Comparison of ENCODE assay signal across 24 cellular contexts in genomic region chr7:92799446-92800211, GRCh38. TPM values are rescaled to one million over a fixed set of nuclear protein-coding genes. Genes with fewer than 3 reads are reported as not detected.
A peak's percentile ranks its signal among the peaks of the same experiment; 100 is the strongest.
DNase-seq lines count a peak whose midpoint lies in the region; ATAC-seq, FAIRE-seq and TF ChIP-seq lines count a peak whose summit lies in the region.
"Had no signal": no experiment of that assay in that cellular context is flagged by ENCODE, and none has a peak within 500 bp of the region (broad histone marks: within the 10 kb centered on the region; RNA-seq: fewer than 3 reads in every experiment).

No MANE protein-coding gene starts in this region.

- intact Hi-C loops in left ventricle myocardium superior (cut with micrococcal nuclease) (no loop called here), Right ventricle myocardium inferior (cut with DNase I) (no loop called here), IMR-90 (cut with micrococcal nuclease) (no loop called here), tibial artery (cut with DNase I; ENCODE audit: low total_unique reads) (no loop called here), PC-3 (cut with micrococcal nuclease) (no loop called here)

- no peak overlapping the region for H3K9ac ChIP-seq in IMR-90 (ENCODE audit: low read depth, low read length)
- no peak overlapping the region for H3K9ac ChIP-seq in PC-3 (ENCODE audit: low read length)
- H3K9ac ChIP-seq: neural progenitor cell had no signal

- H3K9me2 ChIP-seq in PC-3 (replicated peaks; ENCODE audit: low read length): no peaks in the 10 kb centered on the region

- H3K9me1 ChIP-seq in IMR-90 (ENCODE audit: insufficient read depth, low read length): peaks cover 27% of the 10 kb centered on the region

- H3K18ac ChIP-seq in IMR-90 (ENCODE audit: low read depth, low read length): no peak overlapping the region

- no peak overlapping the region for H2BK15ac ChIP-seq in IMR-90 (ENCODE audit: low read depth, low read length)

- H3K27me3 ChIP-seq in IMR-90 (ENCODE audit: control insufficient read depth, insufficient read depth, low read length) (no peaks in the 10 kb centered on the region), tibial artery (no peaks in the 10 kb centered on the region), PC-3 (ENCODE audit: low read length) (no peaks in the 10 kb centered on the region)
- H3K27me3 ChIP-seq: brain microvascular endothelial cell, neural progenitor cell, uterus had no signal

- H3K4me3 ChIP-seq in IMR-90 (ENCODE audit: insufficient read depth, low read depth, low read length): no peak overlapping the region
- H3K4me3 ChIP-seq in tibial artery: no peak overlapping the region
- H3K4me3 ChIP-seq in PC-3 (ENCODE audit: low read length): no peak overlapping the region
- H3K4me3 ChIP-seq: HAP-1, neural progenitor cell, uterus had no signal

- no peak overlapping the region for H4K5ac ChIP-seq in IMR-90 (ENCODE audit: low read depth, low read length)

- H3K27ac ChIP-seq in IMR-90 (ENCODE audit: insufficient read depth, low read length): no peak overlapping the region
- H3K27ac ChIP-seq in tibial artery: no peak overlapping the region
- H3K27ac ChIP-seq in PC-3 (ENCODE audit: low read length): no peak overlapping the region
- H3K27ac ChIP-seq: brain microvascular endothelial cell, C4-2B, neural progenitor cell, uterus had no signal

- no peak overlapping the region for H2AFZ ChIP-seq in IMR-90 (replicated peaks; ENCODE audit: low read length, poor library complexity)
- H2AFZ ChIP-seq in PC-3 (ENCODE audit: low read length): no peak overlapping the region
- H2AFZ ChIP-seq: neural progenitor cell had no signal

- H3K4me2 ChIP-seq in IMR-90 (ENCODE audit: low read depth, low read length) (no peak overlapping the region), PC-3 (ENCODE audit: low read length) (no peak overlapping the region)
- H3K4me2 ChIP-seq: neural progenitor cell had no signal

- no peak overlapping the region for H3K56ac ChIP-seq in IMR-90 (ENCODE audit: extremely low read depth, insufficient read depth, low read length)

- TF ChIP-seq POLR2A in IMR-90 (IDR thresholded peaks at IDR 0.05; ENCODE audit: low read depth, low read length): no peak

- TF ChIP-seq RAD21 in IMR-90 (IDR thresholded peaks at IDR 0.05; ENCODE audit: low read length): no peak

- no peak overlapping the region for H4K8ac ChIP-seq in IMR-90 (ENCODE audit: low read depth in 2 of 2, low read length in 2 of 2)

- FAIRE-seq in urothelium cell line (lab: Jason Lieb, UNC): peak; percentile 77
- FAIRE-seq: endothelial cell of umbilical vein had no signal

- WGBS in IMR-90 (ENCODE audit: extremely low coverage in 2 of 2, insufficient read length in 1 of 2), 2 experiments: no CpG with 5 or more reads among the region's 3 CpGs

- H3K4ac ChIP-seq in IMR-90 (ENCODE audit: low read depth, low read length): no peak overlapping the region

- H4K20me1 ChIP-seq in IMR-90 (ENCODE audit: insufficient read depth, low read length) (peaks cover 76% of the 10 kb centered on the region), PC-3 (ENCODE audit: low read length) (no peaks in the 10 kb centered on the region)

- CTCF ChIA-PET in IMR-90 (lab: Yijun Ruan, JAX): no interaction called here
- CTCF ChIA-PET in PC-3 (lab: Charles Lee): no interaction called here

- H3K36me3 ChIP-seq in IMR-90 (ENCODE audit: control insufficient read depth, insufficient read depth, low read length) (peaks cover 3% of the 10 kb centered on the region), tibial artery (no peaks in the 10 kb centered on the region), PC-3 (ENCODE audit: low read depth, low read length) (no peaks in the 10 kb centered on the region)
- H3K36me3 ChIP-seq: HAP-1, neural progenitor cell, uterus had no signal

- no peak overlapping the region for H4K91ac ChIP-seq in IMR-90 (ENCODE audit: insufficient read depth, low read depth, low read length)

- H3K23ac ChIP-seq in IMR-90 (ENCODE audit: low read depth, low read length): peak overlapping the region; percentile 74

- DNase-seq in left ventricle myocardium superior: no peak
- DNase-seq in Right ventricle myocardium inferior (ENCODE audit: missing footprints): no peak
- no peak for DNase-seq in IMR-90
- no peak for DNase-seq in urothelium cell line (ENCODE audit: low spot score)
- no peak for DNase-seq in tibial artery
- no peak for DNase-seq in PC-3
- DNase-seq: activated CD4-positive, alpha-beta T cell treated with anti-CD3 and anti-CD28 coated beads, Interleukin-2, amount 50 U/mL, for 4 hours; activated T-cell treated with anti-CD3 and anti-CD28 coated beads, Interleukin-2, amount 50 U/mL, for 1 hour; brain microvascular endothelial cell; cortex of kidney; hypothalamus; Karpas-422; left colon; NCI-H1417; NCI-H774; RPMI8226; stimulated activated CD4-positive, alpha-beta T cell treated with anti-CD3 and anti-CD28 coated beads, Interleukin-12 subunit alpha, Interleukin-12 subunit beta, amount 100 ng/mL, for 4 hours; uterus had no signal

- H2BK5ac ChIP-seq in IMR-90 (ENCODE audit: low read depth, low read length, poor library complexity, severe bottlenecking): no peak overlapping the region

- H3K79me2 ChIP-seq in PC-3 (ENCODE audit: low read length): peaks cover 73% of the 10 kb centered on the region

- in situ Hi-C loops in IMR-90 (cut with MboI; ENCODE audit: low sequenced_read_pairs): no loop called here

- TF ChIP-seq CTCF in IMR-90 (conservative IDR thresholded peaks at IDR 0.05; ENCODE audit: low read depth, low read length) (no peak), tibial artery (IDR thresholded peaks at IDR 0.05) (no peak), PC-3 (conservative IDR thresholded peaks at IDR 0.05; ENCODE audit: low read depth, low read length) (no peak)

- H3K9me3 ChIP-seq in IMR-90 (ENCODE audit: control insufficient read depth, insufficient read depth, low read length) (no peaks in the 10 kb centered on the region), tibial artery (no peaks in the 10 kb centered on the region), PC-3 (ENCODE audit: low read length) (no peaks in the 10 kb centered on the region)
- H3K9me3 ChIP-seq: HAP-1, uterus had no signal

- no TSS peak for BruUV-seq in IMR-90 (replicated peaks; lab: Mats Ljungman, UMichigan)
- BruUV-seq in PC-3 (replicated peaks; lab: Mats Ljungman, UMichigan): no TSS peak

- H2BK20ac ChIP-seq in IMR-90 (ENCODE audit: low read depth, low read length): no peak overlapping the region

- H2AK9ac ChIP-seq in IMR-90 (replicated peaks; ENCODE audit: low read depth, low read length, poor library complexity): no peak overlapping the region

- no peak overlapping the region for H2AK5ac ChIP-seq in IMR-90 (ENCODE audit: low read depth, low read length)

- H3K4me1 ChIP-seq in IMR-90 (ENCODE audit: control insufficient read depth, insufficient read depth, low read length) (peaks cover 21% of the 10 kb centered on the region), tibial artery (peaks cover 0 to 46% (median 16%) of the 10 kb centered on the region in 4 donors), PC-3 (ENCODE audit: insufficient read depth, low read length) (no peaks in the 10 kb centered on the region)
- H3K4me1 ChIP-seq: uterus had no signal

- POLR2A ChIA-PET in IMR-90 (lab: Charles Lee; ENCODE audit: unreplicated experiment) (interaction anchor here (0.6 kb wide), 1 partner anchor 1122 kb away, joined by 4 read pairs; the partner anchor contains the start of gene GNG11), PC-3 (lab: Charles Lee; ENCODE audit: unreplicated experiment) (no interaction called here)

- dilution Hi-C loops in IMR-90 (cut with HindIII; ENCODE audit: low sequenced_read_pairs, unreplicated experiment): no loop called here

- H3K14ac ChIP-seq in IMR-90 (replicated peaks; ENCODE audit: low read depth, low read length): peak overlapping the region; percentile 17; the same call in 1 of the 2 replicates

- ATAC-seq in left ventricle myocardium superior (peak; percentile 47), Right ventricle myocardium inferior (no peak), HG02610 (IDR thresholded peaks at IDR 0.05; ENCODE audit: unreplicated experiment) (peak; percentile 53), IMR-90 (ENCODE audit: low read depth) (no peak), PC-3 (no peak), GM21360 (IDR thresholded peaks at IDR 0.05; ENCODE audit: unreplicated experiment) (no peak)

- no peak overlapping the region for H2BK120ac ChIP-seq in IMR-90 (ENCODE audit: low read depth, low read length)

- H3K79me1 ChIP-seq in IMR-90 (ENCODE audit: low read depth in 1 of 2, low read length in 2 of 2): peaks cover 27 to 79% of the 10 kb centered on the region in 2 experiments

- H3F3A ChIP-seq in PC-3 (ENCODE audit: low read length, unreplicated experiment): no peaks in the 10 kb centered on the region

TF ChIP-seq in IMR-90, 13 proteins besides CTCF, POLR2A, EP300 and RAD21 (continues in another document):
- no peak for TF ChIP-seq FOS (IDR thresholded peaks at IDR 0.05; ENCODE audit: low read depth, low read length)
- no peak for TF ChIP-seq MAFK (IDR thresholded peaks at IDR 0.05; ENCODE audit: low read depth, low read length)
- no peak for TF ChIP-seq NFE2L2 (IDR thresholded peaks at IDR 0.05; ENCODE audit: low read depth, low read length)
- TF ChIP-seq BHLHE40 (IDR thresholded peaks at IDR 0.05; ENCODE audit: low read depth, low read length): no peak
- TF ChIP-seq MAZ (IDR thresholded peaks at IDR 0.05; ENCODE audit: borderline replicate concordance, low read depth, low read length): no peak
- no peak for TF ChIP-seq RCOR1 (IDR thresholded peaks at IDR 0.05; ENCODE audit: insufficient replicate concordance, low read length)
- TF ChIP-seq, protein P1, sequence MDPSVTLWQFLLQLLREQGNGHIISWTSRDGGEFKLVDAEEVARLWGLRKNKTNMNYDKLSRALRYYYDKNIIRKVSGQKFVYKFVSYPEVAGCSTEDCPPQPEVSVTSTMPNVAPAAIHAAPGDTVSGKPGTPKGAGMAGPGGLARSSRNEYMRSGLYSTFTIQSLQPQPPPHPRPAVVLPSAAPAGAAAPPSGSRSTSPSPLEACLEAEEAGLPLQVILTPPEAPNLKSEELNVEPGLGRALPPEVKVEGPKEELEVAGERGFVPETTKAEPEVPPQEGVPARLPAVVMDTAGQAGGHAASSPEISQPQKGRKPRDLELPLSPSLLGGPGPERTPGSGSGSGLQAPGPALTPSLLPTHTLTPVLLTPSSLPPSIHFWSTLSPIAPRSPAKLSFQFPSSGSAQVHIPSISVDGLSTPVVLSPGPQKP (IDR thresholded peaks at IDR 0.05; ENCODE audit: borderline replicate concordance, low read depth, low read length): no peak
- no peak for TF ChIP-seq MXI1 (IDR thresholded peaks at IDR 0.05; ENCODE audit: borderline replicate concordance, low read depth, low read length)
- no peak for TF ChIP-seq RFX5 (IDR thresholded peaks at IDR 0.05; ENCODE audit: low read depth, low read length)
- no peak for TF ChIP-seq CHD1 (IDR thresholded peaks at IDR 0.05; ENCODE audit: low read depth, low read length)
- TF ChIP-seq CEBPB (IDR thresholded peaks at IDR 0.05; ENCODE audit: low read depth, low read length): no peak

RNA-seq across cellular contexts. Expression of gene CDK6, which starts 36.7 kb away (rescaled TPM):
- total RNA-seq in left ventricle myocardium superior (27.5 TPM), Right ventricle myocardium inferior (23.6 TPM), IMR-90 (2012; rRNA removed) (131 and 195 TPM in 2 replicates), PC-3 (2014; rRNA removed) (38.4 and 38.7 TPM in 2 replicates)
- 21.5 and 22.2 TPM in 2 replicates for polyA plus RNA-seq in IMR-90 (2012; rRNA removed)
- polyA plus RNA-seq in IMR-90 (2012; cell fraction: cytosol; rRNA removed): 13.8 and 26.3 TPM in 2 replicates
- polyA plus RNA-seq in IMR-90 (2012; cell fraction: nucleus; rRNA removed; ENCODE audit: low replicate concordance): 36.7 and 50.1 TPM in 2 replicates

Comparison
In these comparisons a context has a peak if more than half of its experiments do, and no peak if none do; other contexts are left out.
1. ATAC-seq: peak in left ventricle myocardium superior (single experiment) and HG02610 (single experiment); none in Right ventricle myocardium inferior (single experiment), IMR-90 (single experiment), PC-3 (single experiment) and GM21360 (single experiment).